Comparison of ENCODE assay signal across 8 cellular contexts in genomic region chr6:137811121-137811911, GRCh38. TPM values are rescaled to one million over a fixed set of nuclear protein-coding genes. Genes with fewer than 3 reads are reported as not detected.
DNase-seq lines count a peak whose midpoint lies in the region; ATAC-seq, FAIRE-seq and TF ChIP-seq lines count a peak whose summit lies in the region.

No MANE protein-coding gene starts in this region.

- H3K4me3 ChIP-seq in BJ (ENCODE audit: low read depth, low read length): no peak overlapping the region
- no peak overlapping the region for H3K4me3 ChIP-seq in left ventricle myocardium inferior

- H3K36me3 ChIP-seq in BJ (ENCODE audit: control insufficient read depth, insufficient read depth, low read length) (no peaks in the 10 kb centered on the region), left ventricle myocardium inferior (no peaks in the 10 kb centered on the region)

- H3K4me3 Mint-ChIP-seq in activated naive CD4-positive, alpha-beta T cell treated with anti-CD3 and anti-CD28 coated beads, Interleukin-2, amount 10 ng/mL, durations not matched to agents 7 days and 5 days: peak overlapping the region; percentile 14

- CTCF ChIA-PET in BJ (lab: Yijun Ruan, JAX): interaction anchor here (0.7 to 4.3 kb wide), 2 partner anchors 13 to 129 kb away, joined by 3 to 25 read pairs; no protein-coding TSS in a partner anchor
- CTCF ChIA-PET in activated naive CD4-positive, alpha-beta T cell treated with anti-CD3 and anti-CD28 coated beads, Interleukin-2, amount 10 ng/mL, durations not matched to agents 7 days and 5 days (lab: Charles Lee): interaction anchor here (0.9 to 4.3 kb wide), 8 partner anchors 10 to 128 kb away, joined by 3 to 21 read pairs (median 6); partner anchors contain the start of gene TNFAIP3

- intact Hi-C loops in left ventricle myocardium inferior (cut with micrococcal nuclease): no loop called here

- DNase-seq in BJ (ENCODE audit: low read depth) (peak; percentile 54), GM19239 (ENCODE audit: insufficient read length, low spot score) (peak; percentile 58), SKM-1 (lab: John Stamatoyannopoulos, UW; ENCODE audit: unreplicated experiment) (peak; percentile 79), left ventricle myocardium inferior (peak; percentile 33), NCI-H2029 (lab: John Stamatoyannopoulos, UW) (no peak)
- peak; percentile 78 for DNase-seq in activated naive CD4-positive, alpha-beta T cell treated with anti-CD3 and anti-CD28 coated beads, Interleukin-2, amount 10 ng/mL, durations not matched to agents 7 days and 5 days
- DNase-seq in stimulated activated CD4-positive, alpha-beta T cell treated with anti-CD3 and anti-CD28 coated beads, Interleukin-12 subunit alpha, Interleukin-12 subunit beta, amount 100 ng/mL, for 48 hours (ENCODE audit: low read depth in 2 of 3, low spot score in 1 of 3): peak; percentile 65 to 70 (median 69)

- ATAC-seq in HG03354 (IDR thresholded peaks at IDR 0.05; ENCODE audit: poor library complexity, severe bottlenecking, unreplicated experiment): peak; percentile 96

- peaks cover 40% of the 10 kb centered on the region for H3K4me1 Mint-ChIP-seq in activated naive CD4-positive, alpha-beta T cell treated with anti-CD3 and anti-CD28 coated beads, Interleukin-2, amount 10 ng/mL, durations not matched to agents 7 days and 5 days

- H3K4me1 ChIP-seq in left ventricle myocardium inferior: peaks cover 9% of the 10 kb centered on the region

- H3K27ac Mint-ChIP-seq in activated naive CD4-positive, alpha-beta T cell treated with anti-CD3 and anti-CD28 coated beads, Interleukin-2, amount 10 ng/mL, durations not matched to agents 7 days and 5 days: peak overlapping the region; percentile 61

- no peaks in the 10 kb centered on the region for H3K27me3 Mint-ChIP-seq in activated naive CD4-positive, alpha-beta T cell treated with anti-CD3 and anti-CD28 coated beads, Interleukin-2, amount 10 ng/mL, durations not matched to agents 7 days and 5 days

- peaks cover 7% of the 10 kb centered on the region for H3K9me3 Mint-ChIP-seq in activated naive CD4-positive, alpha-beta T cell treated with anti-CD3 and anti-CD28 coated beads, Interleukin-2, amount 10 ng/mL, durations not matched to agents 7 days and 5 days

- H3K9me3 ChIP-seq in left ventricle myocardium inferior (replicated peaks): no peaks in the 10 kb centered on the region

- H3K36me3 Mint-ChIP-seq in activated naive CD4-positive, alpha-beta T cell treated with anti-CD3 and anti-CD28 coated beads, Interleukin-2, amount 10 ng/mL, durations not matched to agents 7 days and 5 days: peaks cover 5% of the 10 kb centered on the region

- H3K27me3 ChIP-seq in BJ (ENCODE audit: control insufficient read depth, insufficient read depth, low read length) (no peaks in the 10 kb centered on the region), left ventricle myocardium inferior (ENCODE audit: low read depth) (peaks cover 8% of the 10 kb centered on the region)

- FAIRE-seq in GM19239 (lab: Jason Lieb, UNC): peak; percentile 98

- H3K27ac ChIP-seq in left ventricle myocardium inferior (replicated peaks): no peak overlapping the region

- TF ChIP-seq CTCF in BJ (IDR thresholded peaks at IDR 0.05; ENCODE audit: insufficient read depth, low read depth, low read length): no peak
- TF ChIP-seq CTCF in left ventricle myocardium inferior (IDR thresholded peaks at IDR 0.05; ENCODE audit: borderline replicate concordance): no peak

- POLR2A ChIA-PET in BJ (lab: Charles Lee): no interaction called here

RNA-seq across cellular contexts. Expression of gene TNFAIP3, which starts 55.7 kb away (rescaled TPM):
- polyA plus RNA-seq in BJ (2011; rRNA removed): 5.7 and 6.3 TPM in 2 replicates
- polyA minus RNA-seq in BJ (2011; rRNA and poly(A)+ RNA removed): 2.0 and 2.6 TPM in 2 replicates
- 7.0 TPM for total RNA-seq in left ventricle myocardium inferior
